In the genomic region with DNA sequence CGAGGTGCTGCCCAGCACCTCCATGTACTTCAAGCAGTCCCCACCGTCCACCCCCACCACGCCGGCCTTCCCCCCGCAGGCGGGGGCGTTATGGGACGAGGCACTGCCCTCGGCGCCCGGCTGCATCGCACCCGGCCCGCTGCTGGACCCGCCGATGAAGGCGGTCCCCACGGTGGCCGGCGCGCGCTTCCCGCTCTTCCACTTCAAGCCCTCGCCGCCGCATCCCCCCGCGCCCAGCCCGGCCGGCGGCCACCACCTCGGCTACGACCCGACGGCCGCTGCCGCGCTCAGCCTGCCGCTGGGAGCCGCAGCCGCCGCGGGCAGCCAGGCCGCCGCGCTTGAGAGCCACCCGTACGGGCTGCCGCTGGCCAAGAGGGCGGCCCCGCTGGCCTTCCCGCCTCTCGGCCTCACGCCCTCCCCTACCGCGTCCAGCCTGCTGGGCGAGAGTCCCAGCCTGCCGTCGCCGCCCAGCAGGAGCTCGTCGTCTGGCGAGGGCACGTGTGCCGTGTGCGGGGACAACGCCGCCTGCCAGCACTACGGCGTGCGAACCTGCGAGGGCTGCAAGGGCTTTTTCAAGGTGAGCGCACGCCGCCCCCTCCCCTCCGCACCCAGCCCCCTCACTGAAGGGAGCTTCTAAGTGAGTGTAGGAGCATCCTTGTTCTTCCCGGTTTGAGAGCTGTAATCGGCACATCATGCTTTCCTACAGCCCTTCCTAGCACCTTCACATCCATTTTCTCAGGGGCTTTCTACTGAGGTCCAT, we compare ENCODE assay signal across 2 cellular contexts.
TF ChIP-seq lines count a peak whose summit lies in the region.

No MANE protein-coding gene starts in this region.

TF ChIP-seq in IMR-90, 13 proteins besides CTCF, POLR2A, EP300 and RAD21:
- TF ChIP-seq BHLHE40 (IDR thresholded peaks at IDR 0.05; ENCODE audit: low read depth, low read length) (no peak), RCOR1 (IDR thresholded peaks at IDR 0.05; ENCODE audit: insufficient replicate concordance, low read length) (no peak), MAZ (IDR thresholded peaks at IDR 0.05; ENCODE audit: borderline replicate concordance, low read depth, low read length) (no peak), FOS (IDR thresholded peaks at IDR 0.05; ENCODE audit: low read depth, low read length) (no peak), CHD1 (IDR thresholded peaks at IDR 0.05; ENCODE audit: low read depth, low read length) (no peak), SMC3 (IDR thresholded peaks at IDR 0.05; ENCODE audit: low read depth, low read length) (no peak), MAFK (IDR thresholded peaks at IDR 0.05; ENCODE audit: low read depth, low read length) (no peak), NFE2L2 (IDR thresholded peaks at IDR 0.05; ENCODE audit: low read depth, low read length) (no peak), MXI1 (IDR thresholded peaks at IDR 0.05; ENCODE audit: borderline replicate concordance, low read depth, low read length) (no peak), RFX5 (IDR thresholded peaks at IDR 0.05; ENCODE audit: low read depth, low read length) (no peak), CEBPB (IDR thresholded peaks at IDR 0.05; ENCODE audit: low read depth, low read length) (no peak)
- TF ChIP-seq, protein P1, sequence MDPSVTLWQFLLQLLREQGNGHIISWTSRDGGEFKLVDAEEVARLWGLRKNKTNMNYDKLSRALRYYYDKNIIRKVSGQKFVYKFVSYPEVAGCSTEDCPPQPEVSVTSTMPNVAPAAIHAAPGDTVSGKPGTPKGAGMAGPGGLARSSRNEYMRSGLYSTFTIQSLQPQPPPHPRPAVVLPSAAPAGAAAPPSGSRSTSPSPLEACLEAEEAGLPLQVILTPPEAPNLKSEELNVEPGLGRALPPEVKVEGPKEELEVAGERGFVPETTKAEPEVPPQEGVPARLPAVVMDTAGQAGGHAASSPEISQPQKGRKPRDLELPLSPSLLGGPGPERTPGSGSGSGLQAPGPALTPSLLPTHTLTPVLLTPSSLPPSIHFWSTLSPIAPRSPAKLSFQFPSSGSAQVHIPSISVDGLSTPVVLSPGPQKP (IDR thresholded peaks at IDR 0.05; ENCODE audit: borderline replicate concordance, low read depth, low read length) = no peak
- TF ChIP-seq, protein P2, sequence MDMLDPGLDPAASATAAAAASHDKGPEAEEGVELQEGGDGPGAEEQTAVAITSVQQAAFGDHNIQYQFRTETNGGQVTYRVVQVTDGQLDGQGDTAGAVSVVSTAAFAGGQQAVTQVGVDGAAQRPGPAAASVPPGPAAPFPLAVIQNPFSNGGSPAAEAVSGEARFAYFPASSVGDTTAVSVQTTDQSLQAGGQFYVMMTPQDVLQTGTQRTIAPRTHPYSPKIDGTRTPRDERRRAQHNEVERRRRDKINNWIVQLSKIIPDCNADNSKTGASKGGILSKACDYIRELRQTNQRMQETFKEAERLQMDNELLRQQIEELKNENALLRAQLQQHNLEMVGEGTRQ (IDR thresholded peaks at IDR 0.05; ENCODE audit: low read depth, low read length) = no peak; the same call in 1 of the 2 replicates

TF ChIP-seq in K562, 482 proteins besides CTCF, POLR2A, EP300 and RAD21:
- TF ChIP-seq BRD4 (IDR thresholded peaks at IDR 0.05) (no peak), HNRNPK (IDR thresholded peaks at IDR 0.05; ENCODE audit: low read depth, low read length, poor library complexity, severe bottlenecking) (no peak), GTF2E2 (tag; IDR thresholded peaks at IDR 0.05) (no peak), E2F3 (CRISPR knock-in tag; IDR thresholded peaks at IDR 0.05) (no peak), ADNP (tag; IDR thresholded peaks at IDR 0.05) (no peak), WHSC1 (IDR thresholded peaks at IDR 0.05; ENCODE audit: low read length) (no peak), L3MBTL2 (IDR thresholded peaks at IDR 0.05) (peak; percentile 41; the same call in 1 of the 2 replicates), SP2 (IDR thresholded peaks at IDR 0.05; ENCODE audit: extremely low read depth, low read depth, low read length, poor library complexity, severe bottlenecking) (no peak), KAT7 (CRISPR knock-in tag; IDR thresholded peaks at IDR 0.05; ENCODE audit: borderline replicate concordance) (no peak)
- TF ChIP-seq, protein P3, sequence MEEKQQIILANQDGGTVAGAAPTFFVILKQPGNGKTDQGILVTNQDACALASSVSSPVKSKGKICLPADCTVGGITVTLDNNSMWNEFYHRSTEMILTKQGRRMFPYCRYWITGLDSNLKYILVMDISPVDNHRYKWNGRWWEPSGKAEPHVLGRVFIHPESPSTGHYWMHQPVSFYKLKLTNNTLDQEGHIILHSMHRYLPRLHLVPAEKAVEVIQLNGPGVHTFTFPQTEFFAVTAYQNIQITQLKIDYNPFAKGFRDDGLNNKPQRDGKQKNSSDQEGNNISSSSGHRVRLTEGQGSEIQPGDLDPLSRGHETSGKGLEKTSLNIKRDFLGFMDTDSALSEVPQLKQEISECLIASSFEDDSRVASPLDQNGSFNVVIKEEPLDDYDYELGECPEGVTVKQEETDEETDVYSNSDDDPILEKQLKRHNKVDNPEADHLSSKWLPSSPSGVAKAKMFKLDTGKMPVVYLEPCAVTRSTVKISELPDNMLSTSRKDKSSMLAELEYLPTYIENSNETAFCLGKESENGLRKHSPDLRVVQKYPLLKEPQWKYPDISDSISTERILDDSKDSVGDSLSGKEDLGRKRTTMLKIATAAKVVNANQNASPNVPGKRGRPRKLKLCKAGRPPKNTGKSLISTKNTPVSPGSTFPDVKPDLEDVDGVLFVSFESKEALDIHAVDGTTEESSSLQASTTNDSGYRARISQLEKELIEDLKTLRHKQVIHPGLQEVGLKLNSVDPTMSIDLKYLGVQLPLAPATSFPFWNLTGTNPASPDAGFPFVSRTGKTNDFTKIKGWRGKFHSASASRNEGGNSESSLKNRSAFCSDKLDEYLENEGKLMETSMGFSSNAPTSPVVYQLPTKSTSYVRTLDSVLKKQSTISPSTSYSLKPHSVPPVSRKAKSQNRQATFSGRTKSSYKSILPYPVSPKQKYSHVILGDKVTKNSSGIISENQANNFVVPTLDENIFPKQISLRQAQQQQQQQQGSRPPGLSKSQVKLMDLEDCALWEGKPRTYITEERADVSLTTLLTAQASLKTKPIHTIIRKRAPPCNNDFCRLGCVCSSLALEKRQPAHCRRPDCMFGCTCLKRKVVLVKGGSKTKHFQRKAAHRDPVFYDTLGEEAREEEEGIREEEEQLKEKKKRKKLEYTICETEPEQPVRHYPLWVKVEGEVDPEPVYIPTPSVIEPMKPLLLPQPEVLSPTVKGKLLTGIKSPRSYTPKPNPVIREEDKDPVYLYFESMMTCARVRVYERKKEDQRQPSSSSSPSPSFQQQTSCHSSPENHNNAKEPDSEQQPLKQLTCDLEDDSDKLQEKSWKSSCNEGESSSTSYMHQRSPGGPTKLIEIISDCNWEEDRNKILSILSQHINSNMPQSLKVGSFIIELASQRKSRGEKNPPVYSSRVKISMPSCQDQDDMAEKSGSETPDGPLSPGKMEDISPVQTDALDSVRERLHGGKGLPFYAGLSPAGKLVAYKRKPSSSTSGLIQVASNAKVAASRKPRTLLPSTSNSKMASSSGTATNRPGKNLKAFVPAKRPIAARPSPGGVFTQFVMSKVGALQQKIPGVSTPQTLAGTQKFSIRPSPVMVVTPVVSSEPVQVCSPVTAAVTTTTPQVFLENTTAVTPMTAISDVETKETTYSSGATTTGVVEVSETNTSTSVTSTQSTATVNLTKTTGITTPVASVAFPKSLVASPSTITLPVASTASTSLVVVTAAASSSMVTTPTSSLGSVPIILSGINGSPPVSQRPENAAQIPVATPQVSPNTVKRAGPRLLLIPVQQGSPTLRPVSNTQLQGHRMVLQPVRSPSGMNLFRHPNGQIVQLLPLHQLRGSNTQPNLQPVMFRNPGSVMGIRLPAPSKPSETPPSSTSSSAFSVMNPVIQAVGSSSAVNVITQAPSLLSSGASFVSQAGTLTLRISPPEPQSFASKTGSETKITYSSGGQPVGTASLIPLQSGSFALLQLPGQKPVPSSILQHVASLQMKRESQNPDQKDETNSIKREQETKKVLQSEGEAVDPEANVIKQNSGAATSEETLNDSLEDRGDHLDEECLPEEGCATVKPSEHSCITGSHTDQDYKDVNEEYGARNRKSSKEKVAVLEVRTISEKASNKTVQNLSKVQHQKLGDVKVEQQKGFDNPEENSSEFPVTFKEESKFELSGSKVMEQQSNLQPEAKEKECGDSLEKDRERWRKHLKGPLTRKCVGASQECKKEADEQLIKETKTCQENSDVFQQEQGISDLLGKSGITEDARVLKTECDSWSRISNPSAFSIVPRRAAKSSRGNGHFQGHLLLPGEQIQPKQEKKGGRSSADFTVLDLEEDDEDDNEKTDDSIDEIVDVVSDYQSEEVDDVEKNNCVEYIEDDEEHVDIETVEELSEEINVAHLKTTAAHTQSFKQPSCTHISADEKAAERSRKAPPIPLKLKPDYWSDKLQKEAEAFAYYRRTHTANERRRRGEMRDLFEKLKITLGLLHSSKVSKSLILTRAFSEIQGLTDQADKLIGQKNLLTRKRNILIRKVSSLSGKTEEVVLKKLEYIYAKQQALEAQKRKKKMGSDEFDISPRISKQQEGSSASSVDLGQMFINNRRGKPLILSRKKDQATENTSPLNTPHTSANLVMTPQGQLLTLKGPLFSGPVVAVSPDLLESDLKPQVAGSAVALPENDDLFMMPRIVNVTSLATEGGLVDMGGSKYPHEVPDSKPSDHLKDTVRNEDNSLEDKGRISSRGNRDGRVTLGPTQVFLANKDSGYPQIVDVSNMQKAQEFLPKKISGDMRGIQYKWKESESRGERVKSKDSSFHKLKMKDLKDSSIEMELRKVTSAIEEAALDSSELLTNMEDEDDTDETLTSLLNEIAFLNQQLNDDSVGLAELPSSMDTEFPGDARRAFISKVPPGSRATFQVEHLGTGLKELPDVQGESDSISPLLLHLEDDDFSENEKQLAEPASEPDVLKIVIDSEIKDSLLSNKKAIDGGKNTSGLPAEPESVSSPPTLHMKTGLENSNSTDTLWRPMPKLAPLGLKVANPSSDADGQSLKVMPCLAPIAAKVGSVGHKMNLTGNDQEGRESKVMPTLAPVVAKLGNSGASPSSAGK (IDR thresholded peaks at IDR 0.05) = peak; percentile 11; the same call in 1 of the 2 replicates
- TF ChIP-seq, protein P4, sequence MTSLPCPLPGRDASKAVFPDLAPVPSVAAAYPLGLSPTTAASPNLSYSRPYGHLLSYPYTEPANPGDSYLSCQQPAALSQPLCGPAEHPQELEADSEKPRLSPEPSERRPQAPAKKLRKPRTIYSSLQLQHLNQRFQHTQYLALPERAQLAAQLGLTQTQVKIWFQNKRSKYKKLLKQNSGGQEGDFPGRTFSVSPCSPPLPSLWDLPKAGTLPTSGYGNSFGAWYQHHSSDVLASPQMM (CRISPR knock-in tag; IDR thresholded peaks at IDR 0.05) = no peak
TF ChIP-seq in K562: peak in this region for 2.
